10 cellular contexts compared by ENCODE assay signal in genomic region chr17:50709053-50709452, GRCh38. TPM values are rescaled to one million over a fixed set of nuclear protein-coding genes. Genes with fewer than 3 reads are reported as not detected.
DNase-seq lines count a peak whose midpoint lies in the region; ATAC-seq and TF ChIP-seq lines count a peak whose summit lies in the region.
"Not testable (repeated sequence)": the region's sequence is repeated elsewhere in the genome, so short reads cannot be mapped to it uniquely, and the experiment has no call there.
"Had no signal": no experiment of that assay in that cellular context is flagged by ENCODE, and none has a peak within 500 bp of the region (broad histone marks: within the 10 kb centered on the region; RNA-seq: fewer than 3 reads in every experiment).

No MANE protein-coding gene starts in this region.

- peak overlapping the region; percentile 97 for H3K4me3 Mint-ChIP-seq in Caco-2 (ENCODE audit: unreplicated experiment)
- H3K4me3 Mint-ChIP-seq in activated CD4-positive, alpha-beta T cell treated with anti-CD3 and anti-CD28 coated beads, Interleukin-2, amount 10 ng/mL, durations not matched to agents 24 days and 14 days, result peak overlapping the region; percentile 86
- H3K4me3 Mint-ChIP-seq in mesothelial cell of epicardium, result not testable (repeated sequence)

- peaks cover 21% of the 10 kb centered on the region for H3K4me1 Mint-ChIP-seq in Caco-2 (ENCODE audit: low read depth, unreplicated experiment)
- peaks cover 23% of the 10 kb centered on the region for H3K4me1 Mint-ChIP-seq in activated CD4-positive, alpha-beta T cell treated with anti-CD3 and anti-CD28 coated beads, Interleukin-2, amount 10 ng/mL, durations not matched to agents 24 days and 14 days
- H3K4me1 Mint-ChIP-seq in mesothelial cell of epicardium, result peaks cover 23% of the 10 kb centered on the region

- H3K4me3 ChIP-seq in Caco-2 (ENCODE audit: low read depth, low read length); body of pancreas: not testable (repeated sequence)
- H3K4me3 ChIP-seq in Loucy (ENCODE audit: low read length, poor library complexity, severe bottlenecking) (peak overlapping the region; percentile 90), fibroblast of lung (replicated peaks in 1 of 4; ENCODE audit: control extremely low read depth in 1 of 4, insufficient read depth in 1 of 4, low read depth in 3 of 4, low read length in 4 of 4) (peak overlapping the region in 1 of 4 experiments; percentile 75), rectal smooth muscle tissue (ENCODE audit: low read length) (peak overlapping the region; percentile 94), transverse colon (peak overlapping the region in 1 of 4 donors; percentile 63)

- 86 to 95% methylated on average over 4 of the region's 4 CpGs for WGBS in body of pancreas, 2 donors
- WGBS in transverse colon (ENCODE audit: low coverage in 1 of 2), 2 donors, result 71 to 73% methylated on average over 2 to 4 of the region's 4 CpGs

- H3K9ac ChIP-seq in Loucy (ENCODE audit: low read depth, low read length, poor library complexity, severe bottlenecking), result peak overlapping the region; percentile 93
- H3K9ac ChIP-seq in fibroblast of lung (ENCODE audit: insufficient read depth, low read length); rectal smooth muscle tissue (ENCODE audit: low read length): not testable (repeated sequence)

- H3K4me1 ChIP-seq in Caco-2, result peaks cover 11% of the 10 kb centered on the region
- H3K4me1 ChIP-seq in Loucy (ENCODE audit: insufficient read depth, low read length, poor library complexity, severe bottlenecking), result peaks cover 25% of the 10 kb centered on the region
- peaks cover 41% of the 10 kb centered on the region for H3K4me1 ChIP-seq in body of pancreas
- H3K4me1 ChIP-seq in fibroblast of lung (ENCODE audit: control insufficient read depth, extremely low read depth, insufficient read depth, low read length), result not testable (repeated sequence)
- peaks cover 12% of the 10 kb centered on the region for H3K4me1 ChIP-seq in rectal smooth muscle tissue (ENCODE audit: control insufficient read depth, insufficient read depth, low read length)
- peaks cover 21 to 39% (median 34%) of the 10 kb centered on the region in 4 donors for H3K4me1 ChIP-seq in transverse colon

- H3K9me3 ChIP-seq in Caco-2; Loucy (ENCODE audit: insufficient read depth, low read depth, low read length); body of pancreas; fibroblast of lung (ENCODE audit: control insufficient read depth, insufficient read depth, low read depth, low read length); transverse colon: not testable (repeated sequence)

- DNase-seq in Caco-2; activated CD4-positive, alpha-beta T cell treated with anti-CD3 and anti-CD28 coated beads, Interleukin-2, amount 10 ng/mL, durations not matched to agents 24 days and 14 days; body of pancreas; fibroblast of lung (ENCODE audit: low read depth in 2 of 2); mesothelial cell of epicardium (ENCODE audit: low spot score in 2 of 2, unreplicated experiment in 2 of 2); transverse colon: not testable (repeated sequence)

- not testable (repeated sequence) for H3F3A ChIP-seq in Loucy (ENCODE audit: low read depth)

- not testable (repeated sequence) for ATAC-seq in body of pancreas

- not testable (repeated sequence) for TF ChIP-seq EP300 in transverse colon (IDR thresholded peaks at IDR 0.05; ENCODE audit: low read depth)

- not testable (repeated sequence) for TF ChIP-seq CTCF in Caco-2 (IDR thresholded peaks at IDR 0.05; ENCODE audit: insufficient read depth in 1 of 2, low read depth in 1 of 2, low read length in 1 of 2, severe bottlenecking in 1 of 2, unreplicated experiment in 1 of 2); Loucy (conservative IDR thresholded peaks at IDR 0.05; ENCODE audit: low read length); body of pancreas (IDR thresholded peaks at IDR 0.05); fibroblast of lung (conservative IDR thresholded peaks at IDR 0.05 in 1 of 2, IDR thresholded peaks at IDR 0.05 in 1 of 2; ENCODE audit: low read depth in 1 of 2, low read length in 2 of 2); mesothelial cell of epicardium (IDR thresholded peaks at IDR 0.05; ENCODE audit: unreplicated experiment); transverse colon (IDR thresholded peaks at IDR 0.05)

- not testable (repeated sequence) for H3K36me3 ChIP-seq in Caco-2 (ENCODE audit: control insufficient read depth, insufficient read depth, low read length); Loucy (ENCODE audit: insufficient read depth, low read length); body of pancreas (replicated peaks in 1 of 2; ENCODE audit: insufficient read depth in 1 of 2, low read depth in 2 of 2); fibroblast of lung (ENCODE audit: control insufficient read depth, insufficient read depth, low read length); rectal smooth muscle tissue (ENCODE audit: control insufficient read depth, insufficient read depth, low read length); transverse colon

- peaks cover 47% of the 10 kb centered on the region for H3K79me2 ChIP-seq in Loucy (ENCODE audit: insufficient read depth, low read length)
- H3K79me2 ChIP-seq in fibroblast of lung (ENCODE audit: control insufficient read depth, insufficient read depth, low read length), result peaks cover 33% of the 10 kb centered on the region

- H3K27ac ChIP-seq in body of pancreas, result peak overlapping the region; percentile 93 to 98 (median 96)
- H3K27ac ChIP-seq in fibroblast of lung (ENCODE audit: insufficient read depth, low read length), result peak overlapping the region; percentile 92
- peak overlapping the region; percentile 94 for H3K27ac ChIP-seq in rectal smooth muscle tissue (ENCODE audit: low read depth, low read length)
- H3K27ac ChIP-seq in transverse colon, result peak overlapping the region; percentile 96 to 99 (median 98)

- not testable (repeated sequence) for BruUV-seq in Caco-2 (replicated peaks; lab: Mats Ljungman, UMichigan)

- POLR2A ChIA-PET in Caco-2 (lab: Charles Lee), result interaction anchor here (0.6 to 1.9 kb wide), 2 partner anchors 8 to 10 kb away, joined by 7 to 20 read pairs; partner anchors contain the start of gene LUC7L3

- TF ChIP-seq POLR2A in body of pancreas (IDR thresholded peaks at IDR 0.05); transverse colon (IDR thresholded peaks at IDR 0.05): not testable (repeated sequence)

- H3K36me3 Mint-ChIP-seq in Caco-2 (ENCODE audit: insufficient read depth, unreplicated experiment), result peaks cover 34% of the 10 kb centered on the region
- peaks cover 21% of the 10 kb centered on the region for H3K36me3 Mint-ChIP-seq in activated CD4-positive, alpha-beta T cell treated with anti-CD3 and anti-CD28 coated beads, Interleukin-2, amount 10 ng/mL, durations not matched to agents 24 days and 14 days (ENCODE audit: low read depth)
- H3K36me3 Mint-ChIP-seq in mesothelial cell of epicardium, result not testable (repeated sequence)

- peak overlapping the region; percentile 98 for H2AFZ ChIP-seq in Loucy (ENCODE audit: low read length)
- H2AFZ ChIP-seq in fibroblast of lung (ENCODE audit: low read length), result peak overlapping the region; percentile 72

- intact Hi-C loops in Caco-2 (cut with micrococcal nuclease; ENCODE audit: unreplicated experiment), result loop anchor here (5.0 to 10.0 kb wide), 2 partner anchors 136 to 232 kb away; partner anchors contain the start of gene RSAD1
- intact Hi-C loops in activated CD4-positive, alpha-beta T cell treated with anti-CD3 and anti-CD28 coated beads, Interleukin-2, amount 10 ng/mL, durations not matched to agents 24 days and 14 days (cut with micrococcal nuclease), result loop anchor here (5.0 kb wide), 3 partner anchors 232 to 458 kb away; partner anchors contain the start of genes NME1, NME2 and RSAD1
- intact Hi-C loops in body of pancreas (cut with DNase I); transverse colon (cut with DNase I; ENCODE audit: low total_unique reads): not testable (repeated sequence)

- H3K4me2 ChIP-seq in Loucy (ENCODE audit: low read depth, low read length, poor library complexity, severe bottlenecking) (peak overlapping the region; percentile 85), fibroblast of lung (ENCODE audit: extremely low read depth, insufficient read depth, low read length) (peak overlapping the region; percentile 93)

- in situ Hi-C loops in transverse colon (cut with MboI; ENCODE audit: low pct_ligation_motif_present in 1 of 4, low pct_unique_long_range_greater_than_20kb in 1 of 4, low sequenced_read_pairs in 3 of 4), result not testable (repeated sequence)

- not testable (repeated sequence) for H3K27me3 ChIP-seq in Caco-2 (replicated peaks; ENCODE audit: control insufficient read depth, insufficient read depth, low read length); Loucy (ENCODE audit: insufficient read depth, low read length, poor library complexity, severe bottlenecking); body of pancreas; fibroblast of lung (ENCODE audit: control insufficient read depth, insufficient read depth, low read length); rectal smooth muscle tissue (ENCODE audit: control insufficient read depth, insufficient read depth, low read length); transverse colon

- not testable (repeated sequence) for H3K9me2 ChIP-seq in Loucy (replicated peaks; ENCODE audit: low read depth, low read length)

- H3K27ac Mint-ChIP-seq in Caco-2 (ENCODE audit: unreplicated experiment) (peak overlapping the region; percentile 79), mesothelial cell of epicardium (peak overlapping the region; percentile 98)
- H3K27ac Mint-ChIP-seq in activated CD4-positive, alpha-beta T cell treated with anti-CD3 and anti-CD28 coated beads, Interleukin-2, amount 10 ng/mL, durations not matched to agents 24 days and 14 days, result peak overlapping the region; percentile 97

- not testable (repeated sequence) for H3K9me3 Mint-ChIP-seq in Caco-2 (ENCODE audit: unreplicated experiment); activated CD4-positive, alpha-beta T cell treated with anti-CD3 and anti-CD28 coated beads, Interleukin-2, amount 10 ng/mL, durations not matched to agents 24 days and 14 days; mesothelial cell of epicardium

- CTCF ChIA-PET in Caco-2 (lab: Charles Lee), result interaction anchor here (0.7 to 1.3 kb wide), 5 partner anchors 13 to 208 kb away, joined by 3 to 6 read pairs (median 3); no protein-coding TSS in a partner anchor

- H4K20me1 ChIP-seq in Loucy (ENCODE audit: insufficient read depth, low read length, poor library complexity, severe bottlenecking), result peaks cover 17% of the 10 kb centered on the region
- H4K20me1 ChIP-seq in fibroblast of lung (ENCODE audit: control insufficient read depth, extremely low read depth, insufficient read depth, low read length), result not testable (repeated sequence)

- not testable (repeated sequence) for H3K27me3 Mint-ChIP-seq in Caco-2 (ENCODE audit: insufficient read depth, unreplicated experiment); activated CD4-positive, alpha-beta T cell treated with anti-CD3 and anti-CD28 coated beads, Interleukin-2, amount 10 ng/mL, durations not matched to agents 24 days and 14 days; mesothelial cell of epicardium (ENCODE audit: low read depth)

RNA-seq across cellular contexts. Expression of gene ANKRD40, which starts 1.3 kb away (rescaled TPM):
- total RNA-seq in Caco-2 (2022) (113 and 114 TPM in 2 replicates), body of pancreas (10 to 100 TPM; 21.3 to 27.0 TPM), fibroblast of lung (34.4 and 34.5 TPM in 2 replicates), mesothelial cell of epicardium (35.9 to 38.8 TPM (median 37.6 TPM) in 3 replicates), transverse colon (10 to 100 TPM; 18.7 to 30.8 (median 24.2) TPM)
- total RNA-seq in activated CD4-positive, alpha-beta T cell treated with anti-CD3 and anti-CD28 coated beads, Interleukin-2, amount 10 ng/mL, durations not matched to agents 24 days and 14 days, result 47.7 and 49.8 TPM in 2 replicates
- 59.9 and 65.9 TPM in 2 replicates for polyA plus RNA-seq in fibroblast of lung
- 28.3 and 30.4 TPM in 2 replicates for polyA plus RNA-seq in fibroblast of lung (2012)
- 13.9 and 16.7 TPM in 2 replicates for polyA minus RNA-seq in fibroblast of lung (ENCODE audit: low replicate concordance)

RNA-seq across cellular contexts. Expression of gene LUC7L3, which starts 10.3 kb away (rescaled TPM):
- total RNA-seq in Caco-2 (2022) (284 and 287 TPM in 2 replicates), body of pancreas (10 to 100 TPM; 71.2 to 85.6 TPM), fibroblast of lung (23.9 and 35.2 TPM in 2 replicates), mesothelial cell of epicardium (240 to 261 TPM (median 252 TPM) in 3 replicates), transverse colon (100 to 1,000 TPM in 3 of 4 donors, 10 to 100 TPM in 1; 62.8 to 984 (median 159) TPM)
- total RNA-seq in activated CD4-positive, alpha-beta T cell treated with anti-CD3 and anti-CD28 coated beads, Interleukin-2, amount 10 ng/mL, durations not matched to agents 24 days and 14 days, result 125 and 133 TPM in 2 replicates
- polyA plus RNA-seq in fibroblast of lung, result 45.2 and 56.5 TPM in 2 replicates
- polyA plus RNA-seq in fibroblast of lung (2012), result 57.3 and 61.3 TPM in 2 replicates
- polyA minus RNA-seq in fibroblast of lung (ENCODE audit: low replicate concordance), result 4.3 and 26.2 TPM in 2 replicates

RNA-seq across cellular contexts. Expression of gene ANKRD40CL, which starts 58.3 kb away (rescaled TPM):
- total RNA-seq in Caco-2 (2022), result 11.2 and 11.4 TPM in 2 replicates
- not detected in 2 replicates for total RNA-seq in activated CD4-positive, alpha-beta T cell treated with anti-CD3 and anti-CD28 coated beads, Interleukin-2, amount 10 ng/mL, durations not matched to agents 24 days and 14 days
- 1 to 10 TPM in 1 of 2 donors, not detected in 1; 1.6 TPM for total RNA-seq in body of pancreas
- total RNA-seq in fibroblast of lung, result under 0.01 TPM in 1 of 2 replicates, not detected in the other
- polyA plus RNA-seq in fibroblast of lung, result not detected in 2 replicates
- polyA plus RNA-seq in fibroblast of lung (2012), result not detected in 2 replicates
- not detected in 2 replicates for polyA minus RNA-seq in fibroblast of lung (ENCODE audit: low replicate concordance)
- not detected in 3 replicates for total RNA-seq in mesothelial cell of epicardium
- 10 to 100 TPM; 40.8 to 86.0 (median 74.9) TPM for total RNA-seq in transverse colon
- total RNA-seq: fibroblast of villous mesenchyme, kidney epithelial cell had no signal
